In genomic region chr16:90019543-90020259, GRCh38 we compare ENCODE assay signal across 1 cellular context.
TF ChIP-seq lines count a peak whose summit lies in the region.

No MANE protein-coding gene starts in this region.

TF ChIP-seq in HEK293, 187 proteins besides CTCF, POLR2A, EP300 and RAD21 (continued from another document and continues in another):
- TF ChIP-seq ZNF362 (tag by site-specific recombination; IDR thresholded peaks at IDR 0.05): no peak
- no peak for TF ChIP-seq ZNF560 (tag by site-specific recombination; IDR thresholded peaks at IDR 0.05; ENCODE audit: borderline replicate concordance)
- TF ChIP-seq ZNF596 (tag by site-specific recombination; IDR thresholded peaks at IDR 0.05): no peak
- no peak for TF ChIP-seq ZNF169 (tag by site-specific recombination; IDR thresholded peaks at IDR 0.05)
- TF ChIP-seq ZNF677 (tag by site-specific recombination; IDR thresholded peaks at IDR 0.05): no peak
- no peak for TF ChIP-seq ZNF518A (tag by site-specific recombination; conservative IDR thresholded peaks at IDR 0.05; ENCODE audit: low read depth)
- TF ChIP-seq ZNF660 (tag by site-specific recombination; IDR thresholded peaks at IDR 0.05): no peak
- TF ChIP-seq ZNF510 (tag by site-specific recombination; IDR thresholded peaks at IDR 0.05; ENCODE audit: insufficient replicate concordance): no peak
- TF ChIP-seq SCRT2 (tag by site-specific recombination; IDR thresholded peaks at IDR 0.05): no peak
- peak; percentile 87 for TF ChIP-seq KLF1 (tag by site-specific recombination; IDR thresholded peaks at IDR 0.05)
- TF ChIP-seq ZNF138 (tag by site-specific recombination; IDR thresholded peaks at IDR 0.05; ENCODE audit: borderline replicate concordance): no peak
- no peak for TF ChIP-seq ZBTB11 (tag by site-specific recombination; conservative IDR thresholded peaks at IDR 0.05; ENCODE audit: low read depth)
- TF ChIP-seq GLIS1 (tag by site-specific recombination; IDR thresholded peaks at IDR 0.05): no peak
- TF ChIP-seq ZBTB21 (tag by site-specific recombination; IDR thresholded peaks at IDR 0.05): no peak
- no peak for TF ChIP-seq ZFP3 (tag by site-specific recombination; IDR thresholded peaks at IDR 0.05; ENCODE audit: low read depth)
- peak; percentile 45 for TF ChIP-seq ZNF629 (tag by site-specific recombination; IDR thresholded peaks at IDR 0.05)
- TF ChIP-seq ZBTB48 (tag by site-specific recombination; IDR thresholded peaks at IDR 0.05): no peak
- TF ChIP-seq ZNF707 (tag by site-specific recombination; IDR thresholded peaks at IDR 0.05): no peak
- peak; percentile 20 for TF ChIP-seq ZBTB26 (tag by site-specific recombination; optimal IDR thresholded peaks at IDR 0.05)
- TF ChIP-seq HIC1 (tag by site-specific recombination; IDR thresholded peaks at IDR 0.05): no peak
- no peak for TF ChIP-seq ZNF521 (tag by site-specific recombination; IDR thresholded peaks at IDR 0.05)
- TF ChIP-seq KLF7 (tag by site-specific recombination; IDR thresholded peaks at IDR 0.05; ENCODE audit: borderline replicate concordance): peak; percentile 59; the same call in 1 of the 2 replicates
- peak; percentile 34; the same call in 1 of the 2 replicates for TF ChIP-seq GLIS2 (tag by site-specific recombination; IDR thresholded peaks at IDR 0.05)
- TF ChIP-seq ZNF274 (IDR thresholded peaks at IDR 0.05; ENCODE audit: low read length): no peak
- no peak for TF ChIP-seq ZNF274 (tag by site-specific recombination; IDR thresholded peaks at IDR 0.05; ENCODE audit: borderline replicate concordance)
- TF ChIP-seq ZFP69B (tag by site-specific recombination; IDR thresholded peaks at IDR 0.05): 0 out of 2 replicates have a peak, but pooled peaks have one; percentile 47
- TF ChIP-seq FEZF1 (tag by site-specific recombination; IDR thresholded peaks at IDR 0.05): no peak
- peak; percentile 62; the same call in 1 of the 2 replicates for TF ChIP-seq KLF8 (tag by site-specific recombination; IDR thresholded peaks at IDR 0.05)
- no peak for TF ChIP-seq ZNF558 (tag by site-specific recombination; IDR thresholded peaks at IDR 0.05)
- TF ChIP-seq ZNF549 (tag by site-specific recombination; IDR thresholded peaks at IDR 0.05): no peak
- TF ChIP-seq ZNF10 (tag by site-specific recombination; IDR thresholded peaks at IDR 0.05): peak; percentile 54; the same call in 1 of the 2 replicates
- no peak for TF ChIP-seq ZNF148 (tag by site-specific recombination; IDR thresholded peaks at IDR 0.05; ENCODE audit: borderline replicate concordance)
- TF ChIP-seq ZNF48 (tag by site-specific recombination; IDR thresholded peaks at IDR 0.05): no peak
- TF ChIP-seq ZNF544 (tag by site-specific recombination; IDR thresholded peaks at IDR 0.05): no peak
- TF ChIP-seq ZNF174 (tag by site-specific recombination; IDR thresholded peaks at IDR 0.05): no peak
- peak; percentile 77 for TF ChIP-seq SP3 (tag by site-specific recombination; IDR thresholded peaks at IDR 0.05)
- no peak for TF ChIP-seq INSM2 (tag by site-specific recombination; IDR thresholded peaks at IDR 0.05)
- TF ChIP-seq KLF10 (tag by site-specific recombination; IDR thresholded peaks at IDR 0.05): peak; percentile 70; the same call in 1 of the 2 replicates
- TF ChIP-seq KLF17 (tag by site-specific recombination; IDR thresholded peaks at IDR 0.05): peak; percentile 74
- TF ChIP-seq ZBTB17 (tag by site-specific recombination; IDR thresholded peaks at IDR 0.05): no peak; the same call in 1 of the 2 replicates
- TF ChIP-seq ZNF112 (tag by site-specific recombination; IDR thresholded peaks at IDR 0.05): no peak
- TF ChIP-seq ZXDB (tag by site-specific recombination; IDR thresholded peaks at IDR 0.05): peak; percentile 65; the same call in 1 of the 2 replicates
- no peak for TF ChIP-seq ZNF747 (tag by site-specific recombination; IDR thresholded peaks at IDR 0.05)
- TF ChIP-seq ZNF341 (tag by site-specific recombination; IDR thresholded peaks at IDR 0.05; ENCODE audit: low read depth): peak; percentile 44; the same call in 1 of the 2 replicates
- no peak for TF ChIP-seq ZNF645 (tag by site-specific recombination; IDR thresholded peaks at IDR 0.05)
- TF ChIP-seq ZFHX2 (tag by site-specific recombination; conservative IDR thresholded peaks at IDR 0.05): peak; percentile 37; the same call in 1 of the 2 replicates
